ENCODE assay signal across 8 cellular contexts in the genomic region with DNA sequence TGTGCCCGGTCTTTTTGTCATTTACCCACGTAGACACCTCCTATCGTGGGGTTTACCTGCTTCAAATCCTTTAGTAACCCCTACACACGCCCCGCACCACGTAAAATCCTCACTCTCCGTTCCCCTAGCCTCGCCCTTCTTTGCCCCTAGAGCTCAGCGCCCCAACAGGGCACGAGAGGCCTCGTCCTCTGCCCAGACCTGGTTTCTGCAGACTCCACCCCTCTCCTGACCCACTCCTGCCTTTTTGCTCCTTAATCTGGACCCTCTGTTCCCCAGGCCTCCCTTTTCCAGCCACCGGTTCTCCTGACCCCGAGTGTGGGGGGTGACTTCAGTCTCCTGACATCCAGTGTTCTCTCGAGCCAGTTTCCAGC. TPM values are rescaled to one million over a fixed set of nuclear protein-coding genes. Genes with fewer than 3 reads are reported as not detected.
DNase-seq lines count a peak whose midpoint lies in the region; ATAC-seq and TF ChIP-seq lines count a peak whose summit lies in the region.

No MANE protein-coding gene starts in this region.

- H3K4me1 ChIP-seq in thymus (ENCODE audit: control insufficient read depth, insufficient read depth, low read length): no peaks in the 10 kb centered on the region

- DNase-seq in NCI-H1417 (lab: John Stamatoyannopoulos, UW): peak in 2 of 3 experiments; percentile 24 to 30
- no peak for DNase-seq in NCI-H1417 treated with DMSO at 0.1 percent for 48 hours (lab: John Stamatoyannopoulos, UW)
- DNase-seq in left colon: no peak
- DNase-seq in 8988T: no peak
- no peak for DNase-seq in mesenteric fat pad (ENCODE audit: low spot score)

- WGBS in thymus: 10% methylated on average over 14 of the region's 14 CpGs

- H3K9me3 ChIP-seq in thymus (ENCODE audit: control insufficient read depth): peaks cover 3% of the 10 kb centered on the region

- H3K4me1 Mint-ChIP-seq in IgD-negative memory B cell (peaks cover 5 to 9% (median 7%) of the 10 kb centered on the region in 3 donors), brain (no peaks in the 10 kb centered on the region)

- intact Hi-C loops in left colon (cut with DNase I, micrococcal nuclease): no loop called here

- no peaks in the 10 kb centered on the region for H3K27me3 ChIP-seq in thymus (ENCODE audit: control insufficient read depth, insufficient read depth)

- peak overlapping the region; percentile 88 for H3K27ac ChIP-seq in thymus (ENCODE audit: low read depth)

- ATAC-seq in left colon: peak; percentile 42

- peak overlapping the region; percentile 71 to 93 (median 89) for H3K27ac Mint-ChIP-seq in IgD-negative memory B cell
- peak overlapping the region in 3 of 5 experiments; percentile 62 to 92 (median 89) for H3K27ac Mint-ChIP-seq in brain

- peak overlapping the region; percentile 65 for H3K4me3 ChIP-seq in thymus (ENCODE audit: low read length)

- no peak for TF ChIP-seq CTCF in brain (conservative IDR thresholded peaks at IDR 0.05)

- H3K9me3 Mint-ChIP-seq in IgD-negative memory B cell: peaks cover 19 to 25% (median 21%) of the 10 kb centered on the region in 3 donors
- H3K9me3 Mint-ChIP-seq in brain: peaks cover 0 to 14% (median 10%) of the 10 kb centered on the region in 5 experiments

- H3K4me3 Mint-ChIP-seq in IgD-negative memory B cell: peak overlapping the region; percentile 87 to 99 (median 94)
- peak overlapping the region; percentile 69 to 94 (median 86) for H3K4me3 Mint-ChIP-seq in brain

- H3K27me3 Mint-ChIP-seq in IgD-negative memory B cell: no peaks in the 10 kb centered on the region
- H3K27me3 Mint-ChIP-seq in brain: no peaks in the 10 kb centered on the region

- peaks cover 36% of the 10 kb centered on the region for H3K36me3 Mint-ChIP-seq in IgD-negative memory B cell
- H3K36me3 Mint-ChIP-seq in brain: peaks cover 60% of the 10 kb centered on the region

- H3K36me3 ChIP-seq in thymus (ENCODE audit: control insufficient read depth, insufficient read depth): peaks cover 5% of the 10 kb centered on the region

RNA-seq across cellular contexts. Expression of a gene that starts 0.4 kb away (rescaled TPM):
- 6.2 TPM for polyA plus RNA-seq in IgD-negative memory B cell
- polyA plus RNA-seq in brain (ENCODE audit: insufficient read depth, low read depth, low replicate concordance): 8.4 TPM
- total RNA-seq in left colon: 10 to 100 TPM in 1 of 2 donors, 1 to 10 TPM in 1; 9.5 to 13.6 TPM
- 18.4 TPM for polyA plus RNA-seq in thymus
- total RNA-seq in mesenteric fat pad: 11.0 TPM

RNA-seq across cellular contexts. Expression of a gene that starts 28.4 kb away (rescaled TPM):
- polyA plus RNA-seq in IgD-negative memory B cell (32.9 TPM), brain (ENCODE audit: insufficient read depth, low read depth, low replicate concordance) (10.5 TPM), thymus (24.3 TPM)
- total RNA-seq in left colon (10 to 100 TPM in 1 of 2 donors, 1 to 10 TPM in 1; 5.6 to 10.3 TPM), mesenteric fat pad (13.6 TPM)

RNA-seq across cellular contexts. Expression of a gene that starts 30.9 kb away (rescaled TPM):
- polyA plus RNA-seq in IgD-negative memory B cell: 0.14 TPM
- 0.27 TPM for polyA plus RNA-seq in brain (ENCODE audit: insufficient read depth, low read depth, low replicate concordance)
- not detected for total RNA-seq in left colon
- polyA plus RNA-seq in thymus: 0.82 TPM
- not detected for total RNA-seq in mesenteric fat pad

RNA-seq across cellular contexts. Expression of a gene that starts 55.3 kb away (rescaled TPM):
- polyA plus RNA-seq in IgD-negative memory B cell (1.5 TPM), brain (ENCODE audit: insufficient read depth, low read depth, low replicate concordance) (3.7 TPM), thymus (2.6 TPM)
- total RNA-seq in left colon (under 1 TPM in 1 of 2 donors, not detected in 1; 0.42 TPM), mesenteric fat pad (1.5 TPM)

Comparison
In these comparisons a context has a peak if more than half of its experiments do, and no peak if none do; other contexts are left out.
1. DNase-seq: peak in NCI-H1417 (2 of 3); none in NCI-H1417 treated with DMSO at 0.1 percent for 48 hours (single experiment), left colon (0 of 2), 8988T (single experiment) and mesenteric fat pad (single experiment).